Comparison of ENCODE assay signal across 10 cellular contexts in genomic region chr1:108584320-108584968, GRCh38. TPM values are rescaled to one million over a fixed set of nuclear protein-coding genes. Genes with fewer than 3 reads are reported as not detected.
DNase-seq lines count a peak whose midpoint lies in the region; ATAC-seq, FAIRE-seq and TF ChIP-seq lines count a peak whose summit lies in the region.
"Had no signal": no experiment of that assay in that cellular context is flagged by ENCODE, and none has a peak within 500 bp of the region (broad histone marks: within the 10 kb centered on the region; RNA-seq: fewer than 3 reads in every experiment).

No MANE protein-coding gene starts in this region.

- no peak overlapping the region for H2BK15ac ChIP-seq in neuronal stem cell (ENCODE audit: low read length)

- peaks cover 0 to 23% (median 11%) of the 10 kb centered on the region in 11 experiments; a peak in 15 of 22 replicates for H3K36me3 ChIP-seq in BLaER1 treated with 17β-estradiol and CSF1 and Interleukin-3, amounts not matched to agents 10 nM and 100 nM
- H3K36me3 ChIP-seq in Peyer's patch: no peaks in the 10 kb centered on the region
- H3K36me3 ChIP-seq in HepG2 (replicated peaks in 1 of 2; ENCODE audit: control insufficient read depth in 1 of 2, insufficient read depth in 2 of 2, low read length in 2 of 2): no peaks in the 10 kb centered on the region
- no peaks in the 10 kb centered on the region for H3K36me3 ChIP-seq in MM.1S (replicated peaks; ENCODE audit: insufficient read depth, low read length)
- H3K36me3 ChIP-seq in neuronal stem cell (replicated peaks in 1 of 2; ENCODE audit: control insufficient read depth in 2 of 2, insufficient read depth in 2 of 2, low read length in 2 of 2): no peaks in the 10 kb centered on the region

- TF ChIP-seq EP300 in HepG2 (IDR thresholded peaks at IDR 0.05; ENCODE audit: low read depth in 2 of 2, low read length in 2 of 2) (no peak), HepG2 (CRISPR knock-in tag; IDR thresholded peaks at IDR 0.05; ENCODE audit: borderline replicate concordance) (no peak)

- H3K4me3 ChIP-seq in BLaER1 treated with 17β-estradiol and CSF1 and Interleukin-3, amounts not matched to agents 10 nM and 100 nM: no peak overlapping the region
- H3K4me3 ChIP-seq in Peyer's patch (no peak overlapping the region), HepG2 (replicated peaks in 1 of 3; ENCODE audit: insufficient read depth in 1 of 3, low read depth in 2 of 3, low read length in 3 of 3) (no peak overlapping the region), MM.1S (ENCODE audit: low read length) (no peak overlapping the region), neuronal stem cell (ENCODE audit: low read length in 2 of 2) (no peak overlapping the region)
- H3K4me3 ChIP-seq: smooth muscle cell had no signal

- H3K79me1 ChIP-seq in neuronal stem cell (ENCODE audit: low read depth, low read length): no peaks in the 10 kb centered on the region

- POLR2A ChIA-PET in HepG2 (lab: Yijun Ruan, JAX): no interaction called here

- peak; percentile 61 for ATAC-seq in HG02884 (IDR thresholded peaks at IDR 0.05; ENCODE audit: unreplicated experiment)
- no peak; the same call in 2 of the 3 replicates for ATAC-seq in HepG2

- no peak overlapping the region for H2BK120ac ChIP-seq in neuronal stem cell (ENCODE audit: low read depth, low read length)

- no peak for TF ChIP-seq CTCF in Peyer's patch (IDR thresholded peaks at IDR 0.05)
- TF ChIP-seq CTCF in HepG2 (CRISPR knock-in tag; IDR thresholded peaks at IDR 0.05): no peak
- TF ChIP-seq CTCF in MM.1S (IDR thresholded peaks at IDR 0.05; ENCODE audit: low read length): no peak

- peaks cover 20 to 51% (median 40%) of the 10 kb centered on the region in 11 experiments for H3K9me3 ChIP-seq in BLaER1 treated with 17β-estradiol and CSF1 and Interleukin-3, amounts not matched to agents 10 nM and 100 nM (replicated peaks in 1 of 11)
- H3K9me3 ChIP-seq in Peyer's patch (peaks cover 0 to 2% (median 0%) of the 10 kb centered on the region in 4 donors), HepG2 (ENCODE audit: low read length) (peaks cover 11% of the 10 kb centered on the region; the same call in 1 of the 2 replicates), MM.1S (replicated peaks; ENCODE audit: insufficient read depth, low read length) (no peaks in the 10 kb centered on the region), neuronal stem cell (replicated peaks in 1 of 2; ENCODE audit: control insufficient read depth in 2 of 2, insufficient read depth in 1 of 2, low read depth in 1 of 2, low read length in 2 of 2) (peaks cover 3 to 9% of the 10 kb centered on the region in 2 donors)

- H3K4me1 ChIP-seq in BLaER1 treated with 17β-estradiol and CSF1 and Interleukin-3, amounts not matched to agents 10 nM and 100 nM: peaks cover 5 to 52% (median 33%) of the 10 kb centered on the region in 10 experiments; a peak in 18 of 20 replicates
- H3K4me1 ChIP-seq in Peyer's patch: peaks cover 0 to 21% (median 7%) of the 10 kb centered on the region in 4 donors
- H3K4me1 ChIP-seq in HepG2 (ENCODE audit: insufficient read depth, low read length): peaks cover 14% of the 10 kb centered on the region
- no peaks in the 10 kb centered on the region for H3K4me1 ChIP-seq in MM.1S (ENCODE audit: low read length)
- H3K4me1 ChIP-seq in neuronal stem cell (ENCODE audit: control insufficient read depth in 2 of 2, insufficient read depth in 1 of 2, low read depth in 1 of 2, low read length in 2 of 2): no peaks in the 10 kb centered on the region

- no peak overlapping the region for H3K9ac ChIP-seq in BLaER1 treated with 17β-estradiol and CSF1 and Interleukin-3, amounts not matched to agents 10 nM and 100 nM
- H3K9ac ChIP-seq in HepG2 (ENCODE audit: insufficient read depth, low read depth, low read length): no peak overlapping the region
- no peak overlapping the region for H3K9ac ChIP-seq in MM.1S (ENCODE audit: low read length)
- no peak overlapping the region for H3K9ac ChIP-seq in neuronal stem cell (ENCODE audit: low read depth, low read length, poor library complexity)

- H3K79me2 ChIP-seq in HepG2 (ENCODE audit: insufficient read depth, low read length) (no peaks in the 10 kb centered on the region), MM.1S (ENCODE audit: low read length) (no peaks in the 10 kb centered on the region)

- in situ Hi-C loops in HepG2 (cut with HindIII; ENCODE audit: extremely low pct_ligation_motif_present, low pct_unique_long_range_greater_than_20kb) (no loop called here), ACHN (cut with HindIII; ENCODE audit: low pct_ligation_motif_present, low pct_unique_long_range_greater_than_20kb, low sequenced_read_pairs) (no loop called here)

- no peak for FAIRE-seq in HepG2 (lab: Jason Lieb, UNC)
- FAIRE-seq: endometrium had no signal

- TF ChIP-seq RAD21 in HepG2 (CRISPR knock-in tag; IDR thresholded peaks at IDR 0.05): no peak

- no peak overlapping the region for H3K23ac ChIP-seq in neuronal stem cell (ENCODE audit: low read depth, low read length, poor library complexity)

- no peak overlapping the region for H3K14ac ChIP-seq in neuronal stem cell (ENCODE audit: low read length)

- H3K27ac ChIP-seq in BLaER1 treated with 17β-estradiol and CSF1 and Interleukin-3, amounts not matched to agents 10 nM and 100 nM: peak overlapping the region in 8 of 11 experiments; percentile 10 to 64 (median 35); a peak in 11 of 22 replicates
- peak overlapping the region in 3 of 4 donors; percentile 40 to 69 (median 61) for H3K27ac ChIP-seq in Peyer's patch
- H3K27ac ChIP-seq in HepG2 (ENCODE audit: extremely low read length, insufficient read depth, low read length): no peak overlapping the region
- H3K27ac ChIP-seq in MM.1S (ENCODE audit: low read length): no peak overlapping the region
- H3K27ac ChIP-seq in neuronal stem cell (replicated peaks; ENCODE audit: low read length): no peak overlapping the region

- no peak overlapping the region for H3K4ac ChIP-seq in neuronal stem cell (ENCODE audit: low read length)

- intact Hi-C loops in HepG2 (cut with micrococcal nuclease; ENCODE audit: unreplicated experiment): loop anchor here (2.0 kb wide), 1 partner anchor 14 kb away; no protein-coding TSS in a partner anchor

- no peaks in the 10 kb centered on the region for H3K27me3 ChIP-seq in BLaER1 treated with 17β-estradiol and CSF1 and Interleukin-3, amounts not matched to agents 10 nM and 100 nM
- H3K27me3 ChIP-seq in Peyer's patch (no peaks in the 10 kb centered on the region), HepG2 (ENCODE audit: control insufficient read depth in 1 of 2, insufficient read depth in 2 of 2, low read length in 2 of 2) (no peaks in the 10 kb centered on the region), MM.1S (replicated peaks; ENCODE audit: insufficient read depth, low read length) (no peaks in the 10 kb centered on the region), neuronal stem cell (ENCODE audit: control insufficient read depth in 3 of 3, insufficient read depth in 3 of 3, low read depth in 1 of 3, low read length in 3 of 3) (no peaks in the 10 kb centered on the region)

- 14% methylated on average over 5 of the region's 5 CpGs for WGBS in HepG2 (ENCODE audit: low lambda C conversion rate)
- no CpG with 5 or more reads among the region's 5 CpGs for WGBS in neuronal stem cell (ENCODE audit: extremely low coverage in 2 of 2, insufficient read length in 2 of 2, insufficient replicate concordance in 1 of 2), 2 donors

- peak overlapping the region in 8 of 11 experiments; percentile 24 to 89 (median 66); a peak in 16 of 22 replicates for H3K4me2 ChIP-seq in BLaER1 treated with 17β-estradiol and CSF1 and Interleukin-3, amounts not matched to agents 10 nM and 100 nM
- H3K4me2 ChIP-seq in HepG2 (ENCODE audit: low read depth, low read length) (peak overlapping the region; percentile 36), MM.1S (ENCODE audit: low read depth, low read length) (no peak overlapping the region), neuronal stem cell (ENCODE audit: insufficient read depth, low read length, poor library complexity, severe bottlenecking) (no peak overlapping the region)
- H3K4me2 ChIP-seq: smooth muscle cell had no signal

- H4K20me1 ChIP-seq in BLaER1 treated with 17β-estradiol and CSF1 and Interleukin-3, amounts not matched to agents 10 nM and 100 nM: peaks cover 0 to 82% (median 0%) of the 10 kb centered on the region in 11 experiments; a peak in 5 of 22 replicates
- H4K20me1 ChIP-seq in HepG2 (ENCODE audit: insufficient read depth, low read length): no peaks in the 10 kb centered on the region
- H4K20me1 ChIP-seq in MM.1S (ENCODE audit: insufficient read depth, low read length): no peaks in the 10 kb centered on the region

- CTCF ChIA-PET in HepG2 (lab: Yijun Ruan, JAX; ENCODE audit: low intra/inter-chr PET ratio, low total read pairs): no interaction called here

- H2AK5ac ChIP-seq in neuronal stem cell (ENCODE audit: low read depth, low read length): no peak overlapping the region

- H2AFZ ChIP-seq in HepG2 (ENCODE audit: low read length): peak overlapping the region; percentile 30
- no peak overlapping the region for H2AFZ ChIP-seq in MM.1S (ENCODE audit: low read length)
- no peak overlapping the region for H2AFZ ChIP-seq in neuronal stem cell (ENCODE audit: low read length)

- H4K8ac ChIP-seq in neuronal stem cell (ENCODE audit: low read depth, low read length): no peak overlapping the region

- H2BK5ac ChIP-seq in neuronal stem cell (ENCODE audit: low read length): no peak overlapping the region

- DNase-seq in Peyer's patch (no peak), HepG2 (ENCODE audit: low spot score) (peak; percentile 31), COLO668 (lab: John Stamatoyannopoulos, UW; ENCODE audit: unreplicated experiment) (no peak), MM.1S (no peak), neuronal stem cell (ENCODE audit: low spot score) (no peak), ACHN (no peak)

- H3K18ac ChIP-seq in neuronal stem cell (ENCODE audit: low read length): no peak overlapping the region

- no peak overlapping the region for H2BK12ac ChIP-seq in neuronal stem cell (ENCODE audit: low read length)

- TF ChIP-seq POLR2A in Peyer's patch (IDR thresholded peaks at IDR 0.05) (no peak), HepG2 (IDR thresholded peaks at IDR 0.05; ENCODE audit: insufficient read depth in 1 of 2, low read depth in 2 of 2, low read length in 2 of 2) (no peak)

- H3K9me2 ChIP-seq in MM.1S (replicated peaks; ENCODE audit: insufficient read depth, low read length): no peaks in the 10 kb centered on the region

- no peak overlapping the region for H4K91ac ChIP-seq in neuronal stem cell (ENCODE audit: low read depth, low read length, poor library complexity)

- no peaks in the 10 kb centered on the region for H3F3A ChIP-seq in MM.1S (ENCODE audit: insufficient read depth, low read length)

- BruUV-seq in HepG2 (replicated peaks; lab: Mats Ljungman, UMichigan): no TSS peak

RNA-seq across cellular contexts. Expression of gene EEIG2, which starts 24.5 kb away (rescaled TPM):
- total RNA-seq in Peyer's patch (10 to 100 TPM; 11.1 to 20.6 (median 15.4) TPM), HepG2 (2016; rRNA removed; fragmentation: Illumina TruSeq; extraction: Trizol) (3.2 and 5.7 TPM in 2 replicates)
- 0.35 and 0.40 TPM in 2 replicates for total RNA-seq in HepG2 (2016; cell fraction: cytosol; rRNA removed; fragmentation: Illumina TruSeq; extraction: Trizol; ENCODE audit: low read depth)
- 3.6 and 5.4 TPM in 2 replicates for total RNA-seq in HepG2 (2016; cell fraction: insoluble cytoplasmic fraction; rRNA removed; fragmentation: Illumina TruSeq; extraction: Trizol)
- total RNA-seq in HepG2 (2016; cell fraction: membrane; rRNA removed; fragmentation: Illumina TruSeq; extraction: Trizol): 2.8 and 3.5 TPM in 2 replicates
- 2.2 and 2.5 TPM in 2 replicates for total RNA-seq in HepG2 (2016; cell fraction: nucleus; rRNA removed; fragmentation: Illumina TruSeq; extraction: Trizol)
- 0.81 and 0.90 TPM in 2 replicates for polyA plus RNA-seq in HepG2 (2011; rRNA removed)
- 0.40 and 0.67 TPM in 2 replicates for polyA plus RNA-seq in HepG2 (2011; cell fraction: cytosol; rRNA removed)
- 0.54 and 0.63 TPM in 2 replicates for polyA plus RNA-seq in HepG2 (2011; cell fraction: nucleus; rRNA removed)
- 1.0 and 1.2 TPM in 2 replicates for polyA plus RNA-seq in HepG2 (2012)
- 0.14 and 0.17 TPM in 2 replicates for polyA plus RNA-seq in HepG2 (2016; cell fraction: cytosol; fragmentation: Illumina TruSeq; extraction: Trizol; ENCODE audit: low read depth)
- polyA plus RNA-seq in HepG2 (2016; cell fraction: insoluble cytoplasmic fraction; fragmentation: Illumina TruSeq; extraction: Trizol; ENCODE audit: low read depth): 3.7 and 4.0 TPM in 2 replicates
- polyA plus RNA-seq in HepG2 (2016; cell fraction: membrane; fragmentation: Illumina TruSeq; extraction: Trizol; ENCODE audit: low read depth): 1.2 TPM in 2 replicates
- polyA plus RNA-seq in HepG2 (2016; cell fraction: nucleus; fragmentation: Illumina TruSeq; extraction: Trizol; ENCODE audit: insufficient read depth, low read depth): 2.1 and 2.5 TPM in 2 replicates
- polyA minus RNA-seq in HepG2 (2011; rRNA and poly(A)+ RNA removed; ENCODE audit: low replicate concordance): 0.74 and 69.9 TPM in 2 replicates
- 1.3 and 1.5 TPM in 2 replicates for polyA minus RNA-seq in HepG2 (2011; cell fraction: cytosol; rRNA and poly(A)+ RNA removed)
- polyA minus RNA-seq in HepG2 (2011; cell fraction: nucleus; rRNA and poly(A)+ RNA removed): 1.7 and 1.9 TPM in 2 replicates
- 5.3 TPM for polyA plus RNA-seq in neuronal stem cell (2013, experiment 1 of 2)
- 5.4 TPM for polyA plus RNA-seq in neuronal stem cell (2013, experiment 2 of 2)

Comparison
In these comparisons a context has a peak if more than half of its experiments do, and no peak if none do; other contexts are left out.
1. H3K27ac ChIP-seq: peak in BLaER1 treated with 17β-estradiol and CSF1 and Interleukin-3, amounts not matched to agents 10 nM and 100 nM (8 of 11) and Peyer's patch (3 of 4); none in HepG2 (single experiment), MM.1S (single experiment) and neuronal stem cell (single experiment).
2. H3K4me2 ChIP-seq: peak in BLaER1 treated with 17β-estradiol and CSF1 and Interleukin-3, amounts not matched to agents 10 nM and 100 nM (8 of 11) and HepG2 (single experiment); none in MM.1S (single experiment) and neuronal stem cell (single experiment).